In genomic region chr22:43134553-43134952, GRCh38 we compare ENCODE assay signal across 18 cellular contexts. TPM values are rescaled to one million over a fixed set of nuclear protein-coding genes. Genes with fewer than 3 reads are reported as not detected.
DNase-seq lines count a peak whose midpoint lies in the region; ATAC-seq and TF ChIP-seq lines count a peak whose summit lies in the region.
"Had no signal": no experiment of that assay in that cellular context is flagged by ENCODE, and none has a peak within 500 bp of the region (broad histone marks: within the 10 kb centered on the region; RNA-seq: fewer than 3 reads in every experiment).

No MANE protein-coding gene starts in this region.

- no peaks in the 10 kb centered on the region for H3K27me3 ChIP-seq in right atrium auricular region
- H3K27me3 ChIP-seq: BLaER1 had no signal

- H3K4me1 ChIP-seq in right atrium auricular region = peaks cover 0 to 23% of the 10 kb centered on the region in 2 donors

- intact Hi-C loops in Right ventricle myocardium inferior (cut with DNase I) = loop anchor here (10.0 kb wide), 1 partner anchor 270 kb away; no protein-coding TSS in a partner anchor

- peaks cover 48% of the 10 kb centered on the region for H3K36me3 ChIP-seq in right atrium auricular region

- H3K4me3 ChIP-seq in right atrium auricular region = no peak overlapping the region
- H3K4me3 ChIP-seq: BLaER1, GM12878, GM23248 had no signal

- no peak for TF ChIP-seq CTCF in right atrium auricular region (IDR thresholded peaks at IDR 0.05)

- no peaks in the 10 kb centered on the region for H3K9me3 ChIP-seq in right atrium auricular region
- H3K9me3 ChIP-seq: BLaER1, Caco-2 had no signal

- ATAC-seq in Right ventricle myocardium inferior (no peak), esophagus mucosa (peak; percentile 1)
- ATAC-seq: CD8-positive, alpha-beta T cell; GM12878 had no signal

- DNase-seq in Right ventricle myocardium inferior (ENCODE audit: missing footprints) (peak; percentile 22), right atrium auricular region (ENCODE audit: low spot score) (no peak), Kasumi-1 (lab: John Stamatoyannopoulos, UW) (no peak), G401 (ENCODE audit: low spot score) (no peak)
- DNase-seq: Caco-2; CD4-positive, CD25-positive, alpha-beta regulatory T cell; CD8-positive, alpha-beta T cell; DMS153; DND-41; GDM1; GM23248; H7; HCEC 1CT had no signal

- H3K27ac ChIP-seq in right atrium auricular region = no peak overlapping the region
- H3K27ac ChIP-seq: 22Rv1, BLaER1, C4-2B, GM23248 had no signal

- in situ Hi-C loops in G401 (cut with HindIII; ENCODE audit: low sequenced_read_pairs) = no loop called here

RNA-seq across cellular contexts. Expression of gene MCAT, which starts 8.6 kb away (rescaled TPM):
- total RNA-seq in Right ventricle myocardium inferior (15.5 TPM), right atrium auricular region (10 to 100 TPM; 16.1 to 17.6 TPM), esophagus mucosa (14.9 TPM)
- total RNA-seq in G401 (2014; rRNA removed; shearing (Covaris generic)) = 23.4 and 35.6 TPM in 2 replicates

RNA-seq across cellular contexts. Expression of gene TSPO, which starts 16.8 kb away (rescaled TPM):
- total RNA-seq in Right ventricle myocardium inferior = 136 TPM
- 100 to 1,000 TPM; 182 to 241 TPM for total RNA-seq in right atrium auricular region
- total RNA-seq in esophagus mucosa = 435 TPM
- total RNA-seq in G401 (2014; rRNA removed; shearing (Covaris generic)) = 23.9 and 32.7 TPM in 2 replicates

RNA-seq across cellular contexts. Expression of gene BIK, which starts 24.0 kb away (rescaled TPM):
- 0.43 TPM for total RNA-seq in Right ventricle myocardium inferior
- under 1 TPM in 1 of 2 donors, not detected in 1; 0.63 TPM for total RNA-seq in right atrium auricular region
- total RNA-seq in esophagus mucosa = 22.9 TPM
- total RNA-seq in G401 (2014; rRNA removed; shearing (Covaris generic)) = 4.6 and 6.9 TPM in 2 replicates
- total RNA-seq: GM23248 had no signal

RNA-seq across cellular contexts. Expression of gene TTLL1, which starts 45.4 kb away (rescaled TPM):
- total RNA-seq in Right ventricle myocardium inferior (7.3 TPM), right atrium auricular region (1 to 10 TPM; 4.4 to 5.2 TPM), esophagus mucosa (4.7 TPM)
- total RNA-seq in G401 (2014; rRNA removed; shearing (Covaris generic)) = 7.1 and 10.3 TPM in 2 replicates

RNA-seq across cellular contexts. Expression of gene TTLL12, which starts 52.4 kb away (rescaled TPM):
- total RNA-seq in Right ventricle myocardium inferior (13.2 TPM), right atrium auricular region (10 to 100 TPM; 11.4 to 15.1 TPM), esophagus mucosa (120 TPM)
- total RNA-seq in G401 (2014; rRNA removed; shearing (Covaris generic)) = 80.9 and 97.9 TPM in 2 replicates
